Comparison of ENCODE assay signal across 10 cellular contexts in the genomic region with DNA sequence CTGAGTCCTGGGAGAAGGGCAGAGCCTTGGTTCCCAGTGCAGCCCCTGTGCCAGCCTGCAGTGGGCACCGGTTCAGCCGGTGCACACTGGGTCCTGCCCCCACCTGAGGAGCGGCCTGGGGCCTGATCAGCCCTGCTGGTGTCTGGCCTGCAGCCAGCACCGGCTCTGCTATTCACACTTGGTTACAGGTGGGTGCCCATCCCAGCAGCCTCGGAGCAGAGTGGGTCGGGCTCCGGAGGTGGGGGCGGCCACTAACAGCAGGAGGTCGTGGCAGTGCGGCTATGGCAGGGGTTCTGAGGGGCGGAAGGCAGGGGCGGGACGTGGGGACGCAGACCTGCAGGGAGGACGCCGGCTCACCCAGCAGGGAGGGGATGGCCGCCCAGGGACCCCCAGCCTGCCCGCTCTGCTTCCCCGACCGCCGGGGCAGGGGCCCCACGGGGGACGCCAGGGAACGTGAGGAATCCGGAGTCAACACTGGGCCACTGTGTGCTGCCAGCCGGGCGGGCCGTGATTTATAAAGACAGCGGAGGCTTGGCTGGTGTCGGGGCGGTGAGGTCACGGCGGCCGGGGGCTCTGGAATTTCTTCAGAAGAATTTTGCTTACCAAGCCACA. TPM values are rescaled to one million over a fixed set of nuclear protein-coding genes. Genes with fewer than 3 reads are reported as not detected.
DNase-seq lines count a peak whose midpoint lies in the region; ATAC-seq and TF ChIP-seq lines count a peak whose summit lies in the region.
"Had no signal": no experiment of that assay in that cellular context is flagged by ENCODE, and none has a peak within 500 bp of the region (broad histone marks: within the 10 kb centered on the region; RNA-seq: fewer than 3 reads in every experiment).

No MANE protein-coding gene starts in this region.

- H3K4me1 Mint-ChIP-seq in activated T-cell treated with anti-CD3 and anti-CD28 coated beads, Interleukin-2, amount 50 U/mL, for 4 hours (ENCODE audit: low read depth), result peaks cover 4% of the 10 kb centered on the region

- H3K4me3 ChIP-seq in mesodermal cell (ENCODE audit: extremely low read depth, insufficient read depth, low read length, poor library complexity, severe bottlenecking) (no peak overlapping the region), vagina (peak overlapping the region; percentile 31 to 33)

- no peaks in the 10 kb centered on the region for H3K27me3 ChIP-seq in vagina

- H3K36me3 ChIP-seq in mesodermal cell (ENCODE audit: control insufficient read depth, insufficient read depth, low read length) (peaks cover 22% of the 10 kb centered on the region), vagina (peaks cover 0 to 20% of the 10 kb centered on the region in 2 donors)

- TF ChIP-seq POLR2A in vagina (IDR thresholded peaks at IDR 0.05), result no peak

- H3K36me3 Mint-ChIP-seq in activated T-cell treated with anti-CD3 and anti-CD28 coated beads, Interleukin-2, amount 50 U/mL, for 4 hours (ENCODE audit: insufficient read depth), result peaks cover 3% of the 10 kb centered on the region

- no peak for DNase-seq in activated T-cell treated with anti-CD3 and anti-CD28 coated beads, Interleukin-2, amount 50 U/mL, for 4 hours
- DNase-seq in activated T-cell treated with anti-CD3 and anti-CD28 coated beads for 4 hours, result no peak
- DNase-seq in astrocyte of the hippocampus (ENCODE audit: low read depth, low spot score), result peak; percentile 91
- no peak for DNase-seq in vagina (ENCODE audit: extremely low spot score in 2 of 2)
- no peak for DNase-seq in effector CD8-positive, alpha-beta T cell (lab: John Stamatoyannopoulos, UW)
- no peak for DNase-seq in midbrain (lab: John Stamatoyannopoulos, UW)
- DNase-seq: HCEC 1CT, NCI-H524 had no signal

- no peak for TF ChIP-seq CTCF in vagina (IDR thresholded peaks at IDR 0.05)

- H3K27ac ChIP-seq in mesodermal cell (ENCODE audit: low read depth, low read length, severe bottlenecking) (peak overlapping the region; percentile 51), vagina (peak overlapping the region; percentile 73)

- H3K4me3 Mint-ChIP-seq in activated T-cell treated with anti-CD3 and anti-CD28 coated beads, Interleukin-2, amount 50 U/mL, for 4 hours, result no peak overlapping the region

- no peaks in the 10 kb centered on the region for H3K9me3 Mint-ChIP-seq in activated T-cell treated with anti-CD3 and anti-CD28 coated beads, Interleukin-2, amount 50 U/mL, for 4 hours

- 41 to 46% methylated on average over 21 to 28 of the region's 34 CpGs for WGBS in mesodermal cell (ENCODE audit: insufficient coverage in 2 of 2), 2 experiments

- no peaks in the 10 kb centered on the region for H3K9me3 ChIP-seq in mesodermal cell (ENCODE audit: control insufficient read depth, low read length)
- H3K9me3 ChIP-seq in vagina, result no peaks in the 10 kb centered on the region

- intact Hi-C loops in vagina (cut with DNase I), result no loop called here

- ATAC-seq in activated T-cell treated with anti-CD3 and anti-CD28 coated beads, Interleukin-2, amount 50 U/mL, for 4 hours, result peak; percentile 19 to 33
- no peak for ATAC-seq in GM19463 (IDR thresholded peaks at IDR 0.05; ENCODE audit: unreplicated experiment)

- peaks cover 23% of the 10 kb centered on the region for H3K27me3 Mint-ChIP-seq in activated T-cell treated with anti-CD3 and anti-CD28 coated beads, Interleukin-2, amount 50 U/mL, for 4 hours (ENCODE audit: low read depth)

- H3K4me1 ChIP-seq in mesodermal cell (ENCODE audit: control insufficient read depth, insufficient read depth, low read length, poor library complexity, severe bottlenecking) (peaks cover 28% of the 10 kb centered on the region), vagina (peaks cover 63% of the 10 kb centered on the region)

RNA-seq across cellular contexts. Expression of a gene that starts 20.3 kb away (rescaled TPM):
- total RNA-seq in activated T-cell treated with anti-CD3 and anti-CD28 coated beads, Interleukin-2, amount 50 U/mL, for 4 hours, result 10 to 100 TPM; 12.1 to 26.2 (median 23.1) TPM
- 28.1 TPM for polyA plus RNA-seq in mesodermal cell (2013, experiment 1 of 2)
- polyA plus RNA-seq in mesodermal cell (2013, experiment 2 of 2), result 21.9 TPM
- total RNA-seq in vagina, result 156 TPM
